1 cellular context compared by ENCODE assay signal in the genomic region with DNA sequence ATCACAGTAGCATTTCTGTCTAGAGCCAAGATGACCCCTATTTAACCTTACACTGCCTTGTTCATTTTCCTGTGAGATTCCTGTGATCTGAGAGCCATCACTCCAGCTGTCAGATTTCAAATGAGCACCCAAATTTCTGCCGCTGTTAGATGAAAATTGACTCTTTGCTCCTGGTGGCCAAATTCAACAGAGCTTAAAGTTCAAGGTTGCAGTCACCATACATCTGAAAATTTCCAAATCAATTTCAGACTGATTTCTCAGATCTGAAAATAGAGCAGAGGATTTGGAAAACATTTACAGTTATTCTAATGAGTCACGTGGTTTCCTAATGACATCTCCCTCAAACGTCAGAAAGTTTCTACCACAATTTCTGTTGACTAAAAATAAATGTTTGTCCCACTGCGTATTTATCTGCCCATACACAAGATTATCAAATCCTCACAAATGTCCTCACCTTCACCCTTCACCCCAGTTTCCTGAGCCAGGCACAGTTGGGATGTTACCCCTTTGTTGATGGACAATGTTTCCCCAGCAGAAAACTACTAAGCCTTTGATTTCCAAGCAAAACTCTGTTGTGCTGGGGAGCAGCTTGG.
TF ChIP-seq lines count a peak whose summit lies in the region.

No MANE protein-coding gene starts in this region.

TF ChIP-seq in liver, 16 proteins besides CTCF, POLR2A, EP300 and RAD21 (continued from another document):
- TF ChIP-seq, protein P1, sequence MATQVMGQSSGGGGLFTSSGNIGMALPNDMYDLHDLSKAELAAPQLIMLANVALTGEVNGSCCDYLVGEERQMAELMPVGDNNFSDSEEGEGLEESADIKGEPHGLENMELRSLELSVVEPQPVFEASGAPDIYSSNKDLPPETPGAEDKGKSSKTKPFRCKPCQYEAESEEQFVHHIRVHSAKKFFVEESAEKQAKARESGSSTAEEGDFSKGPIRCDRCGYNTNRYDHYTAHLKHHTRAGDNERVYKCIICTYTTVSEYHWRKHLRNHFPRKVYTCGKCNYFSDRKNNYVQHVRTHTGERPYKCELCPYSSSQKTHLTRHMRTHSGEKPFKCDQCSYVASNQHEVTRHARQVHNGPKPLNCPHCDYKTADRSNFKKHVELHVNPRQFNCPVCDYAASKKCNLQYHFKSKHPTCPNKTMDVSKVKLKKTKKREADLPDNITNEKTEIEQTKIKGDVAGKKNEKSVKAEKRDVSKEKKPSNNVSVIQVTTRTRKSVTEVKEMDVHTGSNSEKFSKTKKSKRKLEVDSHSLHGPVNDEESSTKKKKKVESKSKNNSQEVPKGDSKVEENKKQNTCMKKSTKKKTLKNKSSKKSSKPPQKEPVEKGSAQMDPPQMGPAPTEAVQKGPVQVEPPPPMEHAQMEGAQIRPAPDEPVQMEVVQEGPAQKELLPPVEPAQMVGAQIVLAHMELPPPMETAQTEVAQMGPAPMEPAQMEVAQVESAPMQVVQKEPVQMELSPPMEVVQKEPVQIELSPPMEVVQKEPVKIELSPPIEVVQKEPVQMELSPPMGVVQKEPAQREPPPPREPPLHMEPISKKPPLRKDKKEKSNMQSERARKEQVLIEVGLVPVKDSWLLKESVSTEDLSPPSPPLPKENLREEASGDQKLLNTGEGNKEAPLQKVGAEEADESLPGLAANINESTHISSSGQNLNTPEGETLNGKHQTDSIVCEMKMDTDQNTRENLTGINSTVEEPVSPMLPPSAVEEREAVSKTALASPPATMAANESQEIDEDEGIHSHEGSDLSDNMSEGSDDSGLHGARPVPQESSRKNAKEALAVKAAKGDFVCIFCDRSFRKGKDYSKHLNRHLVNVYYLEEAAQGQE (IDR thresholded peaks at IDR 0.05) = no peak
- TF ChIP-seq, protein P2, sequence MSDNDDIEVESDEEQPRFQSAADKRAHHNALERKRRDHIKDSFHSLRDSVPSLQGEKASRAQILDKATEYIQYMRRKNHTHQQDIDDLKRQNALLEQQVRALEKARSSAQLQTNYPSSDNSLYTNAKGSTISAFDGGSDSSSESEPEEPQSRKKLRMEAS (IDR thresholded peaks at IDR 0.05) = peak; percentile 23
- peak; percentile 16 for TF ChIP-seq NR2F2 (IDR thresholded peaks at IDR 0.05)
- no peak for TF ChIP-seq GABPA (IDR thresholded peaks at IDR 0.05 in 1 of 2, conservative IDR thresholded peaks at IDR 0.05 in 1 of 2)
- TF ChIP-seq YY1 (IDR thresholded peaks at IDR 0.05) = no peak
- TF ChIP-seq, protein P3, sequence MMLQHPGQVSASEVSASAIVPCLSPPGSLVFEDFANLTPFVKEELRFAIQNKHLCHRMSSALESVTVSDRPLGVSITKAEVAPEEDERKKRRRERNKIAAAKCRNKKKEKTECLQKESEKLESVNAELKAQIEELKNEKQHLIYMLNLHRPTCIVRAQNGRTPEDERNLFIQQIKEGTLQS (IDR thresholded peaks at IDR 0.05) = no peak
- no peak for TF ChIP-seq FOXA1 (IDR thresholded peaks at IDR 0.05)
- TF ChIP-seq EGR1 (IDR thresholded peaks at IDR 0.05; ENCODE audit: low read depth in 2 of 2) = no peak
- no peak for TF ChIP-seq JUND (IDR thresholded peaks at IDR 0.05)
